In the genomic region with DNA sequence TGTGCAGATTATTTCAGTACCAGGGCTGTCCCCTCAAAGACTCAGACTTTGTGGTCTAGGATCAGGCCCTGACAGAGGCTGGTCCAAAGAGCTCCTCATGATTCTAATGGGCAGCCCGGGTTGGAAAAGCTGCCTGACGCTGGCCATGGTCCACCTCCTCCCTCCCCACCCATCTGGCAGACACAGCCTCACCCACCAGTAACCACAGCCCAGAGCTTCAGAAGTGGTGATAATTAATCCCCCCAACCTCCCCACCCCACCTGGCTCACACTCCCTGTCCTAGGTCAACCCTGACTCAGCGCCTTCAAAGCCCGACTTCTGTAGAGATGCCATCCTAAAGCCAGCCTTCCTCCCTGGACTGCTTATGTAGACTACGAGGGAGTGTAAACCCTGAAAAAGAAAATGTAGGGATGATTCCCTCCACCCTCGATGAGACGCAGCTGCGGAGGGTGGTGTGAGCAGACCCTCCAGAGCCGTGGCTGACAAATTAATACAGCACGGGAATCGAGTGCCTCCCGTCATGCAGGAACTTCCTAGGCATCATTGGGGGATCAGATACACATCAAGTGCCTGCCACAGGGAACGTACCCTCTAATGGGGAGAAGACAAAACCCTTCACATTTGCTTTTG, we compare ENCODE assay signal across 20 cellular contexts. TPM values are rescaled to one million over a fixed set of nuclear protein-coding genes. Genes with fewer than 3 reads are reported as not detected.
A peak's percentile ranks its signal among the peaks of the same experiment; 100 is the strongest.
DNase-seq lines count a peak whose midpoint lies in the region; ATAC-seq and TF ChIP-seq lines count a peak whose summit lies in the region.
"Had no signal": no experiment of that assay in that cellular context is flagged by ENCODE, and none has a peak within 500 bp of the region (broad histone marks: within the 10 kb centered on the region; RNA-seq: fewer than 3 reads in every experiment).

No MANE protein-coding gene starts in this region.

- H3K4me1 Mint-ChIP-seq in stimulated activated naive B cell treated with anti-CD40 and anti-IgM and Interleukin-4, amounts not matched to agents 10 μg/mL and 1 μg/mL and 100 μg/mL, for 72 hours: no peaks in the 10 kb centered on the region
- H3K4me1 Mint-ChIP-seq in effector memory CD8-positive, alpha-beta T cell (ENCODE audit: low read depth in 2 of 2): no peaks in the 10 kb centered on the region

- no peak for TF ChIP-seq CTCF in left ventricle myocardium inferior (IDR thresholded peaks at IDR 0.05; ENCODE audit: borderline replicate concordance)

- H3K27me3 ChIP-seq in left ventricle myocardium inferior (ENCODE audit: low read depth): peaks cover 51% of the 10 kb centered on the region
- no peaks in the 10 kb centered on the region for H3K27me3 ChIP-seq in rectal smooth muscle tissue (ENCODE audit: control insufficient read depth, insufficient read depth, low read length)
- H3K27me3 ChIP-seq: SJCRH30 had no signal

- peaks cover 43 to 44% of the 10 kb centered on the region in 2 donors for H3K27me3 Mint-ChIP-seq in stimulated activated naive B cell treated with anti-CD40 and anti-IgM and Interleukin-4, amounts not matched to agents 10 μg/mL and 1 μg/mL and 100 μg/mL, for 72 hours
- H3K27me3 Mint-ChIP-seq in effector memory CD8-positive, alpha-beta T cell: peaks cover 45 to 61% of the 10 kb centered on the region in 2 donors

- no peaks in the 10 kb centered on the region for H3K36me3 Mint-ChIP-seq in stimulated activated naive B cell treated with anti-CD40 and anti-IgM and Interleukin-4, amounts not matched to agents 10 μg/mL and 1 μg/mL and 100 μg/mL, for 72 hours
- peaks cover 2% of the 10 kb centered on the region for H3K36me3 Mint-ChIP-seq in effector memory CD8-positive, alpha-beta T cell (ENCODE audit: insufficient read depth)

- H3K36me3 ChIP-seq in left ventricle myocardium inferior (no peaks in the 10 kb centered on the region), rectal smooth muscle tissue (ENCODE audit: control insufficient read depth, insufficient read depth, low read length) (no peaks in the 10 kb centered on the region)
- H3K36me3 ChIP-seq: SJCRH30 had no signal

- intact Hi-C loops in left ventricle myocardium inferior (cut with micrococcal nuclease): no loop called here

- ATAC-seq in stimulated activated naive B cell treated with anti-CD40 and anti-IgM and Interleukin-4, amounts not matched to agents 10 μg/mL and 1 μg/mL and 100 μg/mL, for 72 hours (replicated peaks): no peak
- no peak for ATAC-seq in effector memory CD8-positive, alpha-beta T cell (replicated peaks)

- H3K4me3 Mint-ChIP-seq in stimulated activated naive B cell treated with anti-CD40 and anti-IgM and Interleukin-4, amounts not matched to agents 10 μg/mL and 1 μg/mL and 100 μg/mL, for 72 hours: no peak overlapping the region
- no peak overlapping the region for H3K4me3 Mint-ChIP-seq in effector memory CD8-positive, alpha-beta T cell

- DNase-seq in LoVo (ENCODE audit: low spot score) (peak; percentile 37), left ventricle myocardium inferior (no peak), cerebellum (ENCODE audit: low spot score) (no peak)
- DNase-seq in activated CD4-positive, alpha-beta T cell treated with anti-CD3 and anti-CD28 coated beads for 1 hour: no peak
- no peak for DNase-seq in stimulated activated naive B cell treated with anti-CD40 and anti-IgM and Interleukin-4, amounts not matched to agents 10 μg/mL and 1 μg/mL and 100 μg/mL, for 72 hours
- no peak for DNase-seq in effector memory CD8-positive, alpha-beta T cell
- DNase-seq: DMS 273 treated with DMSO at 0.1 percent for 48 hours, H7, IMR-90, Kasumi-1, NCI-H1105, NCI-H1694, NCI-H2107, NCI-H2227 treated with DMSO at 0.1 percent for 48 hours, NCI-H526 treated with DMSO at 0.1 percent for 48 hours, RPMI8226, SJCRH30 had no signal

- peak overlapping the region; percentile 23 for H3K27ac ChIP-seq in angular gyrus (ENCODE audit: low read depth, low read length)
- peak overlapping the region; percentile 93 for H3K27ac ChIP-seq in left ventricle myocardium inferior (replicated peaks)
- H3K27ac ChIP-seq in rectal smooth muscle tissue (ENCODE audit: low read depth, low read length): peak overlapping the region; percentile 16
- H3K27ac ChIP-seq: SJCRH30 had no signal

- H3K4me3 ChIP-seq in left ventricle myocardium inferior (peak overlapping the region; percentile 71), rectal smooth muscle tissue (ENCODE audit: low read length) (no peak overlapping the region)
- H3K4me3 ChIP-seq: SJCRH30 had no signal

- H3K9me3 ChIP-seq in left ventricle myocardium inferior (replicated peaks): no peaks in the 10 kb centered on the region
- H3K9me3 ChIP-seq: SJCRH30 had no signal

- H3K9ac ChIP-seq in rectal smooth muscle tissue (ENCODE audit: low read length): no peak overlapping the region

- H3K27ac Mint-ChIP-seq in stimulated activated naive B cell treated with anti-CD40 and anti-IgM and Interleukin-4, amounts not matched to agents 10 μg/mL and 1 μg/mL and 100 μg/mL, for 72 hours: no peak overlapping the region
- no peak overlapping the region for H3K27ac Mint-ChIP-seq in effector memory CD8-positive, alpha-beta T cell

- no peaks in the 10 kb centered on the region for H3K9me3 Mint-ChIP-seq in stimulated activated naive B cell treated with anti-CD40 and anti-IgM and Interleukin-4, amounts not matched to agents 10 μg/mL and 1 μg/mL and 100 μg/mL, for 72 hours
- H3K9me3 Mint-ChIP-seq in effector memory CD8-positive, alpha-beta T cell: no peaks in the 10 kb centered on the region

- peaks cover 55% of the 10 kb centered on the region for H3K4me1 ChIP-seq in left ventricle myocardium inferior
- peaks cover 6% of the 10 kb centered on the region for H3K4me1 ChIP-seq in rectal smooth muscle tissue (ENCODE audit: control insufficient read depth, insufficient read depth, low read length)
- H3K4me1 ChIP-seq: SJCRH30 had no signal

RNA-seq across cellular contexts. Expression of a gene that starts 7.0 kb away (rescaled TPM):
- 25.5 TPM for total RNA-seq in left ventricle myocardium inferior
- total RNA-seq in cerebellum: 22.6 TPM
- total RNA-seq: HT1080, IMR-90 had no signal

Comparison
In these comparisons a context has a peak if more than half of its experiments do, and no peak if none do; other contexts are left out.
1. H3K27ac ChIP-seq: peak in every context shown above with its lines; median percentile 93 in left ventricle myocardium inferior; 23 in angular gyrus; 16 in rectal smooth muscle tissue.